10 cellular contexts compared by ENCODE assay signal in the genomic region with DNA sequence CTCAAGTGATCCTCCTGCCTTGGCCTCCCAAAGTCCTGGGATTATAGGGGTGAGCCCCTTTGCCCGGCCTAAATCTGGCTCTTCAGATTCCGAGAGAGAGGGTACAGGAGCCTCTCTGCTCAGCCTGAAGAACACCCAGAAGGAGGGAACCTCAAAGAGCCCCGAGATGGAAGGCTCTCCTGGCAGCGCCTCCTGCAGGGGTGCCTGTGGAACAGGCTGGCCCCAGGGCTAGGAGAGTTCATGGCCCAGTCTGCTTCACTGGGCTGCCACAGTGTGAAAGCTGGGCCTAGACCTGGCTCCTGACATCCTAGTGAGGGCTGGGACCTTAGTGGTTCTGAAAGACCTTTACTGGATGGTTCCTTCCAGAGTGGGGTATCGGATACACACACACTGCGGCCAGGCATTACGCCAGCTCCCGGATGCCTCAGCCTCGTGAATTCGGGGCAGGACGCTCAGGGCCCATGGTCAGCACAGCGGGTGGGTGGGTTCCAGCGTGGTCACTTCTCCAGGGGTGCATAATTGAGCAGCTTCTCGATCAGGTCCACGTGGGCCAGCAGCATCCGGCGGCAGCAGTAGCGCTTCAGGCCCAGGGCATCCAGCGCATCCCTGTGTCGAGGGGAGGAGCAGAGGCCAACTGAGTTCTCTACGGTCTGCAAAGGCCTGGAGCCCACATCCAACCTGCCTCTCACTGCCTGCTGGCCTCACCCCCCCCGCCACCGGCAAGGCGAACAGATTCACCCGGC. TPM values are rescaled to one million over a fixed set of nuclear protein-coding genes. Genes with fewer than 3 reads are reported as not detected.
DNase-seq lines count a peak whose midpoint lies in the region; ATAC-seq, FAIRE-seq and TF ChIP-seq lines count a peak whose summit lies in the region.
"Had no signal": no experiment of that assay in that cellular context is flagged by ENCODE, and none has a peak within 500 bp of the region (broad histone marks: within the 10 kb centered on the region; RNA-seq: fewer than 3 reads in every experiment).

No MANE protein-coding gene starts in this region.

- H2AFZ ChIP-seq in endothelial cell of umbilical vein (ENCODE audit: low read depth, low read length), result no peak overlapping the region

- no peaks in the 10 kb centered on the region for H3K27me3 ChIP-seq in endothelial cell of umbilical vein (ENCODE audit: control insufficient read depth in 2 of 2, insufficient read depth in 2 of 2, low read length in 2 of 2)
- no peaks in the 10 kb centered on the region for H3K27me3 ChIP-seq in suprapubic skin

- FAIRE-seq in endothelial cell of umbilical vein (lab: Jason Lieb, UNC), result peak; percentile 15

- H3K79me2 ChIP-seq in endothelial cell of umbilical vein (ENCODE audit: control insufficient read depth, insufficient read depth, low read length), result peaks cover 59% of the 10 kb centered on the region

- WGBS in suprapubic skin, result 73% methylated on average over 16 of the region's 25 CpGs

- H3K4me1 ChIP-seq in endothelial cell of umbilical vein (ENCODE audit: control insufficient read depth, extremely low read depth, insufficient read depth, low read length) (peaks cover 25% of the 10 kb centered on the region), suprapubic skin (peaks cover 61% of the 10 kb centered on the region)

- H3K9ac ChIP-seq in endothelial cell of umbilical vein (replicated peaks; ENCODE audit: extremely low read depth, insufficient read depth, low read length), result no peak overlapping the region

- CTCF ChIA-PET in activated naive CD4-positive, alpha-beta T cell treated with anti-CD3 and anti-CD28 coated beads, Interleukin-2, amount 10 ng/mL, durations not matched to agents 7 days and 5 days (lab: Charles Lee), result interaction anchor here (0.6 to 2.2 kb wide), 3 partner anchors 10 to 211 kb away, joined by 3 to 9 read pairs (median 4); no protein-coding TSS in a partner anchor
- CTCF ChIA-PET in endothelial cell of umbilical vein (lab: Charles Lee), result interaction anchor here (1.0 to 1.5 kb wide), 4 partner anchors 9 to 211 kb away, joined by 3 to 8 read pairs (median 4); no protein-coding TSS in a partner anchor

- H3K27ac Mint-ChIP-seq in activated naive CD4-positive, alpha-beta T cell treated with anti-CD3 and anti-CD28 coated beads, Interleukin-2, amount 10 ng/mL, durations not matched to agents 7 days and 5 days, result no peak overlapping the region

- peaks cover 11% of the 10 kb centered on the region for H3K36me3 Mint-ChIP-seq in activated naive CD4-positive, alpha-beta T cell treated with anti-CD3 and anti-CD28 coated beads, Interleukin-2, amount 10 ng/mL, durations not matched to agents 7 days and 5 days

- H3K9me3 Mint-ChIP-seq in activated naive CD4-positive, alpha-beta T cell treated with anti-CD3 and anti-CD28 coated beads, Interleukin-2, amount 10 ng/mL, durations not matched to agents 7 days and 5 days, result no peaks in the 10 kb centered on the region

- H3K4me3 ChIP-seq in endothelial cell of umbilical vein (replicated peaks in 1 of 3; ENCODE audit: insufficient read depth in 1 of 3, low read depth in 1 of 3, low read length in 3 of 3) (no peak overlapping the region), suprapubic skin (peak overlapping the region; percentile 87)

- DNase-seq in activated naive CD4-positive, alpha-beta T cell treated with anti-CD3 and anti-CD28 coated beads, Interleukin-2, amount 10 ng/mL, durations not matched to agents 7 days and 5 days, result no peak
- no peak for DNase-seq in activated naive CD4-positive, alpha-beta T cell treated with anti-CD3 and anti-CD28 coated beads, Interleukin-2, amount 50 U/mL, for 16 hours
- DNase-seq in RKO (ENCODE audit: low spot score), result peak; percentile 66
- no peak for DNase-seq in endothelial cell of umbilical vein (ENCODE audit: low read depth, low spot score)
- DNase-seq in suprapubic skin (ENCODE audit: low spot score in 2 of 2), result no peak
- DNase-seq in middle frontal gyrus (ENCODE audit: extremely low spot score, low spot score), result no peak
- DNase-seq in midbrain (lab: John Stamatoyannopoulos, UW), result no peak
- DNase-seq: activated effector memory CD4-positive, alpha-beta T cell treated with anti-CD3 and anti-CD28 coated beads, Interleukin-2, amount 50 U/mL, for 16 hours; left colon had no signal

- H3K4me2 ChIP-seq in endothelial cell of umbilical vein (ENCODE audit: insufficient read depth, low read length), result peak overlapping the region; percentile 18

- H3K36me3 ChIP-seq in endothelial cell of umbilical vein (ENCODE audit: control insufficient read depth in 2 of 2, extremely low read depth in 1 of 2, insufficient read depth in 2 of 2, low read length in 2 of 2) (peaks cover 25 to 43% of the 10 kb centered on the region in 2 experiments), suprapubic skin (peaks cover 44% of the 10 kb centered on the region)

- TF ChIP-seq EP300 in suprapubic skin (IDR thresholded peaks at IDR 0.05), result no peak

- H4K20me1 ChIP-seq in endothelial cell of umbilical vein (replicated peaks; ENCODE audit: control insufficient read depth, extremely low read depth, insufficient read depth, low read length), result no peaks in the 10 kb centered on the region

- H3K27ac ChIP-seq in endothelial cell of umbilical vein (ENCODE audit: insufficient read depth, low read depth, low read length), result no peak overlapping the region
- no peak overlapping the region for H3K27ac ChIP-seq in suprapubic skin

- no peak for ATAC-seq in HG02884 (IDR thresholded peaks at IDR 0.05; ENCODE audit: unreplicated experiment)
- ATAC-seq: left colon had no signal

- dilution Hi-C loops in endothelial cell of umbilical vein (cut with MboI; ENCODE audit: extremely low pct_ligation_motif_present, low sequenced_read_pairs), result no loop called here

- no peak for TF ChIP-seq POLR2A in endothelial cell of umbilical vein (IDR thresholded peaks at IDR 0.05; ENCODE audit: low read depth, low read length)
- no peak for TF ChIP-seq POLR2A in suprapubic skin (IDR thresholded peaks at IDR 0.05)

- H3K4me3 Mint-ChIP-seq in activated naive CD4-positive, alpha-beta T cell treated with anti-CD3 and anti-CD28 coated beads, Interleukin-2, amount 10 ng/mL, durations not matched to agents 7 days and 5 days, result peak overlapping the region; percentile 85

- peaks cover 31% of the 10 kb centered on the region for H3K4me1 Mint-ChIP-seq in activated naive CD4-positive, alpha-beta T cell treated with anti-CD3 and anti-CD28 coated beads, Interleukin-2, amount 10 ng/mL, durations not matched to agents 7 days and 5 days

- intact Hi-C loops in endothelial cell of umbilical vein (cut with micrococcal nuclease), result no loop called here

- H3K9me1 ChIP-seq in endothelial cell of umbilical vein (replicated peaks; ENCODE audit: control insufficient read depth, extremely low read depth, insufficient read depth, low read length), result no peaks in the 10 kb centered on the region

- BruUV-seq in endothelial cell of umbilical vein (replicated peaks; lab: Mats Ljungman, UMichigan), result no TSS peak

- no peaks in the 10 kb centered on the region for H3K9me3 ChIP-seq in endothelial cell of umbilical vein (replicated peaks; ENCODE audit: control insufficient read depth, insufficient read depth, low read length)
- H3K9me3 ChIP-seq in suprapubic skin, result no peaks in the 10 kb centered on the region

- TF ChIP-seq CTCF in endothelial cell of umbilical vein (IDR thresholded peaks at IDR 0.05; ENCODE audit: extremely low read depth in 1 of 2, insufficient read depth in 1 of 2, low read depth in 1 of 2, low read length in 2 of 2) (peak; percentile 45 to 46), suprapubic skin (IDR thresholded peaks at IDR 0.05) (no peak)

- POLR2A ChIA-PET in endothelial cell of umbilical vein (lab: Charles Lee), result interaction anchor here (2.1 to 4.1 kb wide), 2 partner anchors 10 to 20 kb away, joined by 14 to 28 read pairs; partner anchors contain the start of gene PNPLA2

- peaks cover 22% of the 10 kb centered on the region for H3K27me3 Mint-ChIP-seq in activated naive CD4-positive, alpha-beta T cell treated with anti-CD3 and anti-CD28 coated beads, Interleukin-2, amount 10 ng/mL, durations not matched to agents 7 days and 5 days

RNA-seq across cellular contexts. Expression of gene POLR2L, which starts 2.3 kb away (rescaled TPM):
- total RNA-seq in endothelial cell of umbilical vein (252 and 259 TPM in 2 replicates), suprapubic skin (10 to 100 TPM; 31.1 to 76.4 (median 56.4) TPM)
- 146 and 173 TPM in 2 replicates for polyA plus RNA-seq in endothelial cell of umbilical vein
- 112 and 129 TPM in 2 replicates for polyA plus RNA-seq in endothelial cell of umbilical vein (2011; cell fraction: cytosol; rRNA removed)
- 35.2 and 49.7 TPM in 2 replicates for polyA plus RNA-seq in endothelial cell of umbilical vein (2011; cell fraction: nucleus; rRNA removed)
- polyA plus RNA-seq in endothelial cell of umbilical vein (2012), result 545 and 624 TPM in 2 replicates
- 170 and 227 TPM in 2 replicates for polyA minus RNA-seq in endothelial cell of umbilical vein
- polyA minus RNA-seq in endothelial cell of umbilical vein (2011; cell fraction: cytosol; rRNA and poly(A)+ RNA removed), result 156 TPM
- 39.6 and 67.8 TPM in 2 replicates for polyA minus RNA-seq in endothelial cell of umbilical vein (2011; cell fraction: nucleus; rRNA and poly(A)+ RNA removed)

RNA-seq across cellular contexts. Expression of gene TSPAN4, which starts 2.6 kb away (rescaled TPM):
- total RNA-seq in endothelial cell of umbilical vein (86.5 and 114 TPM in 2 replicates), suprapubic skin (10 to 100 TPM; 47.1 to 78.9 (median 59.7) TPM)
- 199 and 238 TPM in 2 replicates for polyA plus RNA-seq in endothelial cell of umbilical vein
- polyA plus RNA-seq in endothelial cell of umbilical vein (2011; cell fraction: cytosol; rRNA removed), result 107 and 141 TPM in 2 replicates
- 144 and 156 TPM in 2 replicates for polyA plus RNA-seq in endothelial cell of umbilical vein (2011; cell fraction: nucleus; rRNA removed)
- polyA plus RNA-seq in endothelial cell of umbilical vein (2012), result 66.0 and 93.8 TPM in 2 replicates
- 54.1 and 62.2 TPM in 2 replicates for polyA minus RNA-seq in endothelial cell of umbilical vein
- 31.0 TPM for polyA minus RNA-seq in endothelial cell of umbilical vein (2011; cell fraction: cytosol; rRNA and poly(A)+ RNA removed)
- polyA minus RNA-seq in endothelial cell of umbilical vein (2011; cell fraction: nucleus; rRNA and poly(A)+ RNA removed), result 24.6 and 31.0 TPM in 2 replicates

RNA-seq across cellular contexts. Expression of gene CD151, which starts 7.3 kb away (rescaled TPM):
- total RNA-seq in endothelial cell of umbilical vein (515 and 605 TPM in 2 replicates), suprapubic skin (100 to 1,000 TPM; 108 to 162 (median 150) TPM)
- polyA plus RNA-seq in endothelial cell of umbilical vein, result 1,090 and 1,522 TPM in 2 replicates
- 804 and 813 TPM in 2 replicates for polyA plus RNA-seq in endothelial cell of umbilical vein (2011; cell fraction: cytosol; rRNA removed)
- 543 and 618 TPM in 2 replicates for polyA plus RNA-seq in endothelial cell of umbilical vein (2011; cell fraction: nucleus; rRNA removed)
- polyA plus RNA-seq in endothelial cell of umbilical vein (2012), result 576 and 824 TPM in 2 replicates
- 701 and 743 TPM in 2 replicates for polyA minus RNA-seq in endothelial cell of umbilical vein
- 81.2 TPM for polyA minus RNA-seq in endothelial cell of umbilical vein (2011; cell fraction: cytosol; rRNA and poly(A)+ RNA removed)
- polyA minus RNA-seq in endothelial cell of umbilical vein (2011; cell fraction: nucleus; rRNA and poly(A)+ RNA removed), result 148 and 185 TPM in 2 replicates

RNA-seq across cellular contexts. Expression of gene CRACR2B, which starts 12.3 kb away (rescaled TPM):
- total RNA-seq in endothelial cell of umbilical vein (8.4 and 9.7 TPM in 2 replicates), suprapubic skin (10 to 100 TPM; 14.0 to 35.5 (median 29.6) TPM)
- 9.3 and 10.7 TPM in 2 replicates for polyA plus RNA-seq in endothelial cell of umbilical vein
- polyA plus RNA-seq in endothelial cell of umbilical vein (2011; cell fraction: cytosol; rRNA removed), result 3.5 and 5.6 TPM in 2 replicates
- 31.3 and 33.1 TPM in 2 replicates for polyA plus RNA-seq in endothelial cell of umbilical vein (2011; cell fraction: nucleus; rRNA removed)
- polyA plus RNA-seq in endothelial cell of umbilical vein (2012), result 1.2 and 3.3 TPM in 2 replicates
- polyA minus RNA-seq in endothelial cell of umbilical vein, result 1.3 and 2.3 TPM in 2 replicates
- 5.3 TPM for polyA minus RNA-seq in endothelial cell of umbilical vein (2011; cell fraction: cytosol; rRNA and poly(A)+ RNA removed)
- 3.1 and 7.7 TPM in 2 replicates for polyA minus RNA-seq in endothelial cell of umbilical vein (2011; cell fraction: nucleus; rRNA and poly(A)+ RNA removed)

RNA-seq across cellular contexts. Expression of gene PNPLA2, which starts 21.3 kb away (rescaled TPM):
- 75.6 and 83.0 TPM in 2 replicates for total RNA-seq in endothelial cell of umbilical vein
- polyA plus RNA-seq in endothelial cell of umbilical vein, result 73.1 and 80.3 TPM in 2 replicates
- polyA plus RNA-seq in endothelial cell of umbilical vein (2011; cell fraction: cytosol; rRNA removed), result 32.9 and 45.8 TPM in 2 replicates
- polyA plus RNA-seq in endothelial cell of umbilical vein (2011; cell fraction: nucleus; rRNA removed), result 257 and 355 TPM in 2 replicates
- polyA plus RNA-seq in endothelial cell of umbilical vein (2012), result 44.9 and 69.9 TPM in 2 replicates
- 41.3 and 67.7 TPM in 2 replicates for polyA minus RNA-seq in endothelial cell of umbilical vein
- 38.2 TPM for polyA minus RNA-seq in endothelial cell of umbilical vein (2011; cell fraction: cytosol; rRNA and poly(A)+ RNA removed)
- 80.4 and 131 TPM in 2 replicates for polyA minus RNA-seq in endothelial cell of umbilical vein (2011; cell fraction: nucleus; rRNA and poly(A)+ RNA removed)
- total RNA-seq in suprapubic skin, result 100 to 1,000 TPM in 1 of 4 donors, 10 to 100 TPM in 3; 74.9 to 117 (median 85.9) TPM

Comparison
In these comparisons a context has a peak if more than half of its experiments do, and no peak if none do; other contexts are left out.
1. CTCF ChIP-seq: peak in endothelial cell of umbilical vein (2 of 2); none in suprapubic skin (0 of 2).